Comparison of ENCODE assay signal across 11 cellular contexts in the genomic region with DNA sequence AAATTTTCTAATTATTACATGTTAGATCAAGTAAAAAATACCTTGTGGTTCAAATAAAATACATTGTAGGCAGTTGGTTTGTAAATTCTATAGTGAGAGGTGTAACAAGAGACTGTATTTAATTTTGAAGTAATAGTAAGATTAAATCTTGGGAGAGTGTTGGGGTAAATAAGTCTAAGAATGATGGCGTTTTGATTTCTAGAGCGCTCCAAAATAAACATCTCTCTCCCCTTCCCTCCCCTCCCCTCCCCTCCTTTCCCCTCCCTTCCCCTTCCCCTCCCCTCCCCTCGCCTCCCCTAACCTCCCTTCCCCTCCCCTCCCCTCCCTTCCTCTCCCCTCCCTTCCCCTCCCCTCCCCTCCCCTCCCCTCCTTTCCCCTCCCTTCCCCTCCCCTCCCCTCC.
"Had no signal": no experiment of that assay in that cellular context is flagged by ENCODE, and none has a peak within 500 bp of the region (broad histone marks: within the 10 kb centered on the region; RNA-seq: fewer than 3 reads in every experiment).

No MANE protein-coding gene starts in this region.

- H3K9ac ChIP-seq: GM23248 had no signal

- H3K9me3 ChIP-seq: HAP-1 had no signal

- H3K36me3 ChIP-seq: HAP-1 had no signal

- H3K4me2 ChIP-seq: GM23338 had no signal

- H2AFZ ChIP-seq: GM23248, GM23338 had no signal

- ATAC-seq: GM23338, HCT116 had no signal

- H3K27ac ChIP-seq: GM23248 had no signal

- H3K4me3 ChIP-seq: GM23248, GM23338, HAP-1 had no signal

- DNase-seq: GM23248, GOT3, H7, H9, HCEC 1CT, HFFc6 had no signal

- FAIRE-seq: H1, H54 had no signal

- H3K4me1 ChIP-seq: HAP-1 had no signal
